16 cellular contexts compared by ENCODE assay signal in genomic region chr1:20373764-20374163, GRCh38.
A peak's percentile ranks its signal among the peaks of the same experiment; 100 is the strongest.
DNase-seq lines count a peak whose midpoint lies in the region; ATAC-seq and TF ChIP-seq lines count a peak whose summit lies in the region.
"Had no signal": no experiment of that assay in that cellular context is flagged by ENCODE, and none has a peak within 500 bp of the region (broad histone marks: within the 10 kb centered on the region; RNA-seq: fewer than 3 reads in every experiment).

No MANE protein-coding gene starts in this region.

- H3K36me3 ChIP-seq in sigmoid colon: no peaks in the 10 kb centered on the region
- H3K36me3 ChIP-seq: SJSA1 had no signal

- H3K27me3 Mint-ChIP-seq in HFFc6 (ENCODE audit: insufficient read depth) (peaks cover 23% of the 10 kb centered on the region), brain (peaks cover 15% of the 10 kb centered on the region)
- peaks cover 20 to 64% (median 37%) of the 10 kb centered on the region in 5 donors for H3K27me3 Mint-ChIP-seq in naive thymus-derived CD8-positive, alpha-beta T cell

- no peak overlapping the region for H3K4me3 Mint-ChIP-seq in HFFc6
- peak overlapping the region in 2 of 5 experiments; percentile 22 to 33 for H3K4me3 Mint-ChIP-seq in brain
- H3K4me3 Mint-ChIP-seq in naive thymus-derived CD8-positive, alpha-beta T cell: no peak overlapping the region

- no peak overlapping the region for H3K4me3 ChIP-seq in sigmoid colon
- H3K4me3 ChIP-seq: A549, SJSA1 had no signal

- TF ChIP-seq CTCF in HFFc6 (IDR thresholded peaks at IDR 0.05) (no peak), brain (conservative IDR thresholded peaks at IDR 0.05) (no peak), sigmoid colon (IDR thresholded peaks at IDR 0.05) (no peak)

- H3K4me1 ChIP-seq in sigmoid colon: no peaks in the 10 kb centered on the region

- H3K4me1 Mint-ChIP-seq in HFFc6 (ENCODE audit: low read depth): peaks cover 35% of the 10 kb centered on the region
- peaks cover 73% of the 10 kb centered on the region for H3K4me1 Mint-ChIP-seq in brain
- peaks cover 0 to 2% (median 0%) of the 10 kb centered on the region in 4 donors for H3K4me1 Mint-ChIP-seq in naive thymus-derived CD8-positive, alpha-beta T cell

- H3K9me3 Mint-ChIP-seq in HFFc6 (no peaks in the 10 kb centered on the region), brain (peaks cover 0 to 3% (median 0%) of the 10 kb centered on the region in 5 experiments)
- H3K9me3 Mint-ChIP-seq in naive thymus-derived CD8-positive, alpha-beta T cell: peaks cover 0 to 2% (median 0%) of the 10 kb centered on the region in 9 donors

- intact Hi-C loops in sigmoid colon (cut with DNase I): no loop called here

- H3K27ac ChIP-seq in sigmoid colon: no peak overlapping the region
- H3K27ac ChIP-seq: A549, C4-2B, SJSA1 had no signal

- no peak for TF ChIP-seq EP300 in sigmoid colon (IDR thresholded peaks at IDR 0.05)

- POLR2A ChIA-PET in naive thymus-derived CD8-positive, alpha-beta T cell (lab: Charles Lee): no interaction called here

- TF ChIP-seq POLR2A in sigmoid colon (IDR thresholded peaks at IDR 0.05): no peak

- H3K27ac Mint-ChIP-seq in HFFc6 (no peak overlapping the region), brain (peak overlapping the region in 4 of 5 experiments; percentile 38 to 92 (median 71))
- no peak overlapping the region for H3K27ac Mint-ChIP-seq in naive thymus-derived CD8-positive, alpha-beta T cell

- no peak for ATAC-seq in naive thymus-derived CD8-positive, alpha-beta T cell
- ATAC-seq: A549, HCT116 had no signal

- no peaks in the 10 kb centered on the region for H3K9me3 ChIP-seq in sigmoid colon
- H3K9me3 ChIP-seq: A549, SJSA1 had no signal

- H3K27me3 ChIP-seq in sigmoid colon: peaks cover 0 to 56% (median 22%) of the 10 kb centered on the region in 3 donors
- H3K27me3 ChIP-seq: SJSA1 had no signal

- DNase-seq in NCI-H2196 (lab: John Stamatoyannopoulos, UW; ENCODE audit: unreplicated experiment): peak; percentile 36
- DNase-seq in NCI-H2196 treated with DMSO at 0.1 percent for 48 hours (lab: John Stamatoyannopoulos, UW; ENCODE audit: unreplicated experiment): no peak
- DNase-seq in HFFc6: peak; percentile 28
- peak; percentile 36 for DNase-seq in sigmoid colon
- no peak for DNase-seq in DMS153 (lab: John Stamatoyannopoulos, UW)
- DNase-seq in naive thymus-derived CD8-positive, alpha-beta T cell: no peak
- DNase-seq: NCI-H146; NCI-H2171; NCI-H524 treated with DMSO at 0.1 percent for 48 hours; NK-92 treated with Interleukin-12 subunit alpha and Interleukin-12 subunit beta, amount 100 ng/mL, for 24 hours; SW 1271 had no signal

- H3K36me3 Mint-ChIP-seq in HFFc6 (ENCODE audit: low read depth) (no peaks in the 10 kb centered on the region), brain (no peaks in the 10 kb centered on the region)
- no peaks in the 10 kb centered on the region for H3K36me3 Mint-ChIP-seq in naive thymus-derived CD8-positive, alpha-beta T cell

- WGBS in sigmoid colon, 2 donors: 76 to 81% methylated on average over 2 of the region's 2 CpGs

Comparison
In these comparisons a context has a peak if more than half of its experiments do, and no peak if none do; other contexts are left out.
1. DNase-seq: peak in NCI-H2196 (single experiment), HFFc6 (single experiment) and sigmoid colon (single experiment); none in NCI-H2196 treated with DMSO at 0.1 percent for 48 hours (single experiment), DMS153 (single experiment) and naive thymus-derived CD8-positive, alpha-beta T cell (0 of 10).
2. H3K27ac Mint-ChIP-seq: peak in brain (4 of 5); none in HFFc6 (single experiment) and naive thymus-derived CD8-positive, alpha-beta T cell (0 of 10).